Comparison of ENCODE assay signal across 18 cellular contexts in genomic region chr14:99475179-99475578, GRCh38. TPM values are rescaled to one million over a fixed set of nuclear protein-coding genes. Genes with fewer than 3 reads are reported as not detected.
DNase-seq lines count a peak whose midpoint lies in the region; ATAC-seq, FAIRE-seq and TF ChIP-seq lines count a peak whose summit lies in the region.
"Had no signal": no experiment of that assay in that cellular context is flagged by ENCODE, and none has a peak within 500 bp of the region (broad histone marks: within the 10 kb centered on the region; RNA-seq: fewer than 3 reads in every experiment).

No MANE protein-coding gene starts in this region.

- peaks cover 0 to 2% (median 2%) of the 10 kb centered on the region in 3 donors for H3K36me3 Mint-ChIP-seq in CD8-positive, alpha-beta memory T cell

- H3K4me1 Mint-ChIP-seq in CD8-positive, alpha-beta memory T cell = peaks cover 39 to 70% (median 59%) of the 10 kb centered on the region in 3 donors

- BruUV-seq in K562 (replicated peaks; lab: Mats Ljungman, UMichigan) = no TSS peak

- TF ChIP-seq EP300 in K562 (IDR thresholded peaks at IDR 0.05; ENCODE audit: low read length) = no peak
- TF ChIP-seq EP300 in sigmoid colon (IDR thresholded peaks at IDR 0.05) = no peak

- peak overlapping the region in 1 of 7 donors; percentile 58 for H3K4me3 Mint-ChIP-seq in CD8-positive, alpha-beta memory T cell
- H3K4me3 Mint-ChIP-seq: activated naive CD8-positive, alpha-beta T cell treated with anti-CD3 and anti-CD28 coated beads, Interleukin-2, amount 50 U/mL, for 24 hours; activated T-cell treated with anti-CD3 and anti-CD28 coated beads, Interleukin-2, amount 50 U/mL, for 4 hours had no signal

- DNase-seq in K562 (ENCODE audit: extremely low read depth in 1 of 4, low spot score in 3 of 4) (peak in 2 of 4 experiments; percentile 16 to 63), left ventricle myocardium inferior (no peak), sigmoid colon (no peak), NCI-H524 (lab: John Stamatoyannopoulos, UW) (no peak), KG1 (lab: John Stamatoyannopoulos, UW) (no peak)
- no peak for DNase-seq in CD8-positive, alpha-beta memory T cell
- DNase-seq: activated CD4-positive, alpha-beta T cell treated with anti-CD3 and anti-CD28 coated beads, Interleukin-2, amount 50 U/mL, for 1 hour; activated naive CD8-positive, alpha-beta T cell treated with anti-CD3 and anti-CD28 coated beads, Interleukin-2, amount 50 U/mL, for 24 hours; activated T-cell treated with anti-CD3 and anti-CD28 coated beads, Interleukin-2, amount 50 U/mL, for 4 hours; C1 segment of cervical spinal cord; cortex of kidney; DMS79 treated with DMSO at 0.1 percent for 48 hours; H7; midbrain; NCI-H187 treated with DMSO at 0.1 percent for 48 hours; NCI-H510A treated with DMSO at 0.1 percent for 48 hours; PC-9 had no signal

- H3K9me3 ChIP-seq in K562 (replicated peaks; ENCODE audit: control insufficient read depth, insufficient read depth, low read depth, low read length) (no peaks in the 10 kb centered on the region), left ventricle myocardium inferior (replicated peaks) (no peaks in the 10 kb centered on the region), sigmoid colon (no peaks in the 10 kb centered on the region)
- H3K9me3 ChIP-seq in CD8-positive, alpha-beta memory T cell (ENCODE audit: low read length) = no peaks in the 10 kb centered on the region

- WGBS in K562 (ENCODE audit: insufficient coverage, low coverage, missing lambda C conversion rate) = 5% methylated on average over 9 of the region's 9 CpGs
- WGBS in sigmoid colon, 2 donors = 87 to 92% methylated on average over 9 of the region's 9 CpGs

- no peaks in the 10 kb centered on the region for H3K9me1 ChIP-seq in K562 (ENCODE audit: control insufficient read depth, insufficient read depth, low read length)

- peak overlapping the region; percentile 71 for H2AFZ ChIP-seq in K562 (ENCODE audit: low read depth, low read length)
- H2AFZ ChIP-seq: PC-9 had no signal

- no peak for FAIRE-seq in K562 (lab: Jason Lieb, UNC)

- H3K79me2 ChIP-seq in K562 (ENCODE audit: control insufficient read depth, insufficient read depth, low read length) = peaks cover 97% of the 10 kb centered on the region

- H3K4me2 ChIP-seq in K562 (ENCODE audit: insufficient read depth, low read length) = peak overlapping the region; percentile 73
- H3K4me2 ChIP-seq: PC-9 had no signal

- no peak for TF ChIP-seq RAD21 in K562 (CRISPR knock-in tag; conservative IDR thresholded peaks at IDR 0.05 in 1 of 2, IDR thresholded peaks at IDR 0.05 in 1 of 2)

- H4K20me1 ChIP-seq in K562 (replicated peaks; ENCODE audit: control insufficient read depth, insufficient read depth, low read length) = peaks cover 12% of the 10 kb centered on the region; the same call in 1 of the 2 replicates

- in situ Hi-C loops in K562 (cut with MboI) = no loop called here

- no peaks in the 10 kb centered on the region for H3K27me3 Mint-ChIP-seq in CD8-positive, alpha-beta memory T cell
- H3K27me3 Mint-ChIP-seq: activated naive CD8-positive, alpha-beta T cell treated with anti-CD3 and anti-CD28 coated beads, Interleukin-2, amount 50 U/mL, for 24 hours had no signal

- CTCF ChIA-PET in K562 (lab: Yijun Ruan, JAX; ENCODE audit: low intra/inter-chr PET ratio) = no interaction called here
- CTCF ChIA-PET in CD8-positive, alpha-beta memory T cell (lab: Charles Lee) = no interaction called here

- peak overlapping the region; percentile 59 to 74; a peak in 3 of 4 replicates for H3K9ac ChIP-seq in K562 (ENCODE audit: insufficient read depth in 1 of 2, low read depth in 2 of 2, low read length in 2 of 2)

- H3K9me3 Mint-ChIP-seq in CD8-positive, alpha-beta memory T cell = no peaks in the 10 kb centered on the region
- H3K9me3 Mint-ChIP-seq: activated naive CD8-positive, alpha-beta T cell treated with anti-CD3 and anti-CD28 coated beads, Interleukin-2, amount 50 U/mL, for 24 hours; activated T-cell treated with anti-CD3 and anti-CD28 coated beads, Interleukin-2, amount 50 U/mL, for 4 hours had no signal

- H3K4me3 ChIP-seq in K562 (no peak overlapping the region), left ventricle myocardium inferior (no peak overlapping the region), sigmoid colon (no peak overlapping the region)
- no peak overlapping the region for H3K4me3 ChIP-seq in CD8-positive, alpha-beta memory T cell (ENCODE audit: low read length)
- H3K4me3 ChIP-seq: PC-9 had no signal

- TF ChIP-seq POLR2A in K562 (conservative IDR thresholded peaks at IDR 0.05) (no peak), sigmoid colon (IDR thresholded peaks at IDR 0.05) (no peak)

- peaks cover 5 to 36% of the 10 kb centered on the region in 2 experiments; a peak in 4 of 5 replicates for H3K4me1 ChIP-seq in K562 (replicated peaks in 1 of 2; ENCODE audit: control insufficient read depth in 2 of 2, insufficient read depth in 2 of 2, low read length in 2 of 2)
- peaks cover 63% of the 10 kb centered on the region for H3K4me1 ChIP-seq in left ventricle myocardium inferior
- H3K4me1 ChIP-seq in sigmoid colon = peaks cover 0 to 37% (median 33%) of the 10 kb centered on the region in 4 donors
- H3K4me1 ChIP-seq in CD8-positive, alpha-beta memory T cell (ENCODE audit: insufficient read depth, low read length) = peaks cover 15% of the 10 kb centered on the region

- ATAC-seq in K562 = peak; percentile 75
- ATAC-seq: activated naive CD8-positive, alpha-beta T cell treated with anti-CD3 and anti-CD28 coated beads, Interleukin-2, amount 50 U/mL, for 24 hours; activated T-cell treated with anti-CD3 and anti-CD28 coated beads, Interleukin-2, amount 50 U/mL, for 4 hours had no signal

- intact Hi-C loops in K562 (cut with micrococcal nuclease) = no loop called here
- intact Hi-C loops in left ventricle myocardium inferior (cut with micrococcal nuclease) = no loop called here
- intact Hi-C loops in sigmoid colon (cut with DNase I) = no loop called here

- peak; percentile 20; the same call in 1 of the 2 replicates for TF ChIP-seq CTCF in LNCAP (IDR thresholded peaks at IDR 0.05)
- 0 out of 6 replicates have a peak, but pooled peaks of 1 of the 3 experiments have one; percentile 3 for TF ChIP-seq CTCF in K562 (IDR thresholded peaks at IDR 0.05 in 2 of 3, conservative IDR thresholded peaks at IDR 0.05 in 1 of 3; ENCODE audit: insufficient read depth in 2 of 3, low read depth in 1 of 3, low read length in 3 of 3)
- TF ChIP-seq CTCF in left ventricle myocardium inferior (IDR thresholded peaks at IDR 0.05; ENCODE audit: borderline replicate concordance) = no peak
- TF ChIP-seq CTCF in sigmoid colon (IDR thresholded peaks at IDR 0.05) = peak in 1 of 4 experiments; percentile 29

- peak overlapping the region in 1 of 8 donors; percentile 7 for H3K27ac Mint-ChIP-seq in CD8-positive, alpha-beta memory T cell
- H3K27ac Mint-ChIP-seq: activated naive CD8-positive, alpha-beta T cell treated with anti-CD3 and anti-CD28 coated beads, Interleukin-2, amount 50 U/mL, for 24 hours had no signal

- H3K27ac ChIP-seq in K562 (ENCODE audit: extremely low read depth, low read depth, low read length) = peak overlapping the region; percentile 65
- peak overlapping the region; percentile 10 for H3K27ac ChIP-seq in left ventricle myocardium inferior (replicated peaks)
- peak overlapping the region in 3 of 4 donors; percentile 15 to 54 (median 26) for H3K27ac ChIP-seq in sigmoid colon
- no peak overlapping the region for H3K27ac ChIP-seq in CD8-positive, alpha-beta memory T cell (ENCODE audit: low read depth, low read length)
- H3K27ac ChIP-seq: PC-9 had no signal

- POLR2A ChIA-PET in K562 (lab: Yijun Ruan, JAX) = interaction anchor here (0.8 to 2.0 kb wide), 4 partner anchors 11 to 122 kb away, joined by 3 to 10 read pairs (median 4); no protein-coding TSS in a partner anchor
- POLR2A ChIA-PET in CD8-positive, alpha-beta memory T cell (lab: Charles Lee) = no interaction called here

- no peaks in the 10 kb centered on the region for H3K27me3 ChIP-seq in K562 (ENCODE audit: control insufficient read depth in 2 of 2, insufficient read depth in 2 of 2, low read length in 2 of 2)
- no peaks in the 10 kb centered on the region for H3K27me3 ChIP-seq in left ventricle myocardium inferior (ENCODE audit: low read depth)
- H3K27me3 ChIP-seq in sigmoid colon = no peaks in the 10 kb centered on the region
- no peaks in the 10 kb centered on the region for H3K27me3 ChIP-seq in CD8-positive, alpha-beta memory T cell (ENCODE audit: insufficient read depth, low read length, poor library complexity, severe bottlenecking)

- H3K36me3 ChIP-seq in K562 (ENCODE audit: control insufficient read depth, insufficient read depth, low read length) (no peaks in the 10 kb centered on the region), left ventricle myocardium inferior (no peaks in the 10 kb centered on the region), sigmoid colon (no peaks in the 10 kb centered on the region)
- H3K36me3 ChIP-seq in CD8-positive, alpha-beta memory T cell (ENCODE audit: insufficient read depth, low read length) = no peaks in the 10 kb centered on the region

RNA-seq across cellular contexts. Expression of gene SETD3, which starts 5.5 kb away (rescaled TPM):
- 14.4 and 25.8 TPM in 2 replicates for total RNA-seq in K562 (2011; cell fraction: chromatin; rRNA removed; ENCODE audit: low replicate concordance)
- 7.0 and 11.2 TPM in 2 replicates for total RNA-seq in K562 (2011; cell fraction: nucleolus; rRNA removed)
- total RNA-seq in K562 (2011; cell fraction: nucleoplasm; rRNA removed) = 14.6 and 22.7 TPM in 2 replicates
- 24.4 and 26.5 TPM in 2 replicates for total RNA-seq in K562 (2014; rRNA removed)
- 35.2 and 43.2 TPM in 2 replicates for total RNA-seq in K562 (2014; rRNA removed; fragmentation: Illumina TruSeq; extraction: Trizol)
- total RNA-seq in K562 (2015; rRNA removed; fragmentation: Illumina TruSeq; extraction: Trizol) = 33.5 and 35.9 TPM in 2 replicates
- 32.4 and 36.6 TPM in 2 replicates for total RNA-seq in K562 (2021)
- polyA plus RNA-seq in K562 (2011; rRNA removed) = 21.2 and 24.6 TPM in 2 replicates
- polyA plus RNA-seq in K562 (2011; cell fraction: cytosol; rRNA removed) = 14.1 and 17.8 TPM in 2 replicates
- polyA plus RNA-seq in K562 (2011; cell fraction: nucleus; rRNA removed) = 15.3 and 18.5 TPM in 2 replicates
- 21.7 and 21.9 TPM in 2 replicates for polyA plus RNA-seq in K562 (2012)
- 29.2 and 33.5 TPM in 2 replicates for polyA plus RNA-seq in K562 (2014; fragmentation: Illumina TruSeq; extraction: Trizol)
- polyA plus RNA-seq in K562 (2014; fragmentation: Nextera tagmentation; extraction: Ambion mirVana) = 10 to 100 TPM in 1 of 2 experiments, 1 to 10 TPM in 1; 8.5 to 11.5 TPM
- polyA plus RNA-seq in K562 (2014; rRNA removed) = 23.7 and 24.1 TPM in 2 replicates
- polyA minus RNA-seq in K562 (2011; rRNA and poly(A)+ RNA removed) = 33.3 and 39.5 TPM in 2 replicates
- polyA minus RNA-seq in K562 (2011; cell fraction: cytosol; rRNA and poly(A)+ RNA removed) = 26.9 and 27.8 TPM in 2 replicates
- 10.8 and 21.7 TPM in 2 replicates for polyA minus RNA-seq in K562 (2011; cell fraction: nucleus; rRNA and poly(A)+ RNA removed)
- 101 TPM for total RNA-seq in left ventricle myocardium inferior
- total RNA-seq in sigmoid colon = 100 to 1,000 TPM; 130 to 164 (median 152) TPM
- 10 to 100 TPM; 34.6 to 54.7 (median 53.6) TPM for polyA plus RNA-seq in sigmoid colon
- total RNA-seq in CD8-positive, alpha-beta memory T cell = 10 to 100 TPM; 57.1 to 57.9 TPM
- polyA plus RNA-seq in CD8-positive, alpha-beta memory T cell = 52.1 TPM

RNA-seq across cellular contexts. Expression of gene CCNK, which starts 6.0 kb away (rescaled TPM):
- 51.2 and 83.1 TPM in 2 replicates for total RNA-seq in K562 (2011; cell fraction: chromatin; rRNA removed; ENCODE audit: low replicate concordance)
- total RNA-seq in K562 (2011; cell fraction: nucleolus; rRNA removed) = 21.5 and 32.9 TPM in 2 replicates
- 39.8 TPM in 2 replicates for total RNA-seq in K562 (2011; cell fraction: nucleoplasm; rRNA removed)
- total RNA-seq in K562 (2014; rRNA removed) (15.9 and 20.2 TPM in 2 replicates), K562 (2014; rRNA removed; fragmentation: Illumina TruSeq; extraction: Trizol) (9.3 and 10.6 TPM in 2 replicates), K562 (2015; rRNA removed; fragmentation: Illumina TruSeq; extraction: Trizol) (10.1 and 12.9 TPM in 2 replicates), K562 (2021) (54.8 and 63.6 TPM in 2 replicates), left ventricle myocardium inferior (32.2 TPM), sigmoid colon (10 to 100 TPM; 13.2 to 20.5 (median 18.4) TPM)
- polyA plus RNA-seq in K562 (2011; rRNA removed) (6.6 and 9.0 TPM in 2 replicates), K562 (2014; fragmentation: Illumina TruSeq; extraction: Trizol) (74.6 and 84.2 TPM in 2 replicates), K562 (2014; fragmentation: Nextera tagmentation; extraction: Ambion mirVana) (10 to 100 TPM in 1 of 2 experiments, 1 to 10 TPM in 1; 5.8 to 16.4 TPM), K562 (2014; rRNA removed) (12.5 and 16.9 TPM in 2 replicates), sigmoid colon (10 to 100 TPM; 14.4 to 25.9 (median 17.6) TPM)
- 6.1 and 11.8 TPM in 2 replicates for polyA plus RNA-seq in K562 (2011; cell fraction: cytosol; rRNA removed)
- 13.8 and 18.3 TPM in 2 replicates for polyA plus RNA-seq in K562 (2011; cell fraction: nucleus; rRNA removed)
- 38.8 and 55.9 TPM in 2 replicates for polyA plus RNA-seq in K562 (2012)
- polyA minus RNA-seq in K562 (2011; rRNA and poly(A)+ RNA removed) = 37.8 and 42.2 TPM in 2 replicates
- 22.9 and 44.6 TPM in 2 replicates for polyA minus RNA-seq in K562 (2011; cell fraction: cytosol; rRNA and poly(A)+ RNA removed)
- 16.3 and 31.9 TPM in 2 replicates for polyA minus RNA-seq in K562 (2011; cell fraction: nucleus; rRNA and poly(A)+ RNA removed)
- 100 to 1,000 TPM; 110 to 115 TPM for total RNA-seq in CD8-positive, alpha-beta memory T cell
- polyA plus RNA-seq in CD8-positive, alpha-beta memory T cell = 16.4 TPM
